Comparison of ENCODE assay signal across 22 cellular contexts in the genomic region with DNA sequence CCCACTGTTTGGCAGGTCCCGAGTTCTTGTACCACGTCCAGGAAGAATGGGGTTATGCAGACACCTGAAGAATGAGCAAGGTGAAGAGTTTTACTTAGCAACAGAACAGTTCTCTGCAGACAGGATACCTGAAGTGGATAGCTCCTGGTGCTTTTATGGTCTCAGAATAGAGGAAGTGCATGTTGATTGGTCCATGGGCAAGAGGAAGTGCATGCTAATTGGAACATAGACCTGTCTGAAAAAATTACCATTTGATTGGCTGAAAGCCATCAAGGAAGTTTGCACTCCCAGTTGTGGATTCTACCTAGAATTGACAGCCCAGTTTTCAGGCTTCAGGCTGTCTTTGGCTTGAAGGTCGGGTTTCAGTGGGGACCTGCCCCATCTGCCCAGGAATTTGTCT.
DNase-seq lines count a peak whose midpoint lies in the region; ATAC-seq, FAIRE-seq and TF ChIP-seq lines count a peak whose summit lies in the region.
"Had no signal": no experiment of that assay in that cellular context is flagged by ENCODE, and none has a peak within 500 bp of the region (broad histone marks: within the 10 kb centered on the region; RNA-seq: fewer than 3 reads in every experiment).

No MANE protein-coding gene starts in this region.

- no peak for TF ChIP-seq RAD21 in K562 (CRISPR knock-in tag; conservative IDR thresholded peaks at IDR 0.05 in 1 of 2, IDR thresholded peaks at IDR 0.05 in 1 of 2)

- no peaks in the 10 kb centered on the region for H3K36me3 ChIP-seq in K562 (ENCODE audit: control insufficient read depth, insufficient read depth, low read length)
- H3K36me3 ChIP-seq: BLaER1 treated with 17β-estradiol and CSF1 and Interleukin-3, amounts not matched to agents 10 nM and 100 nM had no signal

- no peak for FAIRE-seq in K562 (lab: Jason Lieb, UNC)
- FAIRE-seq: A549, D721Med, G401.6, GM12892, GM18507 had no signal

- H3K9me1 ChIP-seq in K562 (ENCODE audit: control insufficient read depth, insufficient read depth, low read length) = no peaks in the 10 kb centered on the region

- no peaks in the 10 kb centered on the region; a peak in 1 of 5 replicates for H3K4me1 ChIP-seq in K562 (replicated peaks in 1 of 2; ENCODE audit: control insufficient read depth in 2 of 2, insufficient read depth in 2 of 2, low read length in 2 of 2)
- H3K4me1 ChIP-seq: A549; BLaER1 treated with 17β-estradiol and CSF1 and Interleukin-3, amounts not matched to agents 10 nM and 100 nM; Caco-2 had no signal

- TF ChIP-seq CTCF in NB4 (IDR thresholded peaks at IDR 0.05; ENCODE audit: low read depth, low read length) = no peak
- TF ChIP-seq CTCF in K562 (IDR thresholded peaks at IDR 0.05 in 2 of 3, conservative IDR thresholded peaks at IDR 0.05 in 1 of 3; ENCODE audit: insufficient read depth in 2 of 3, low read depth in 1 of 3, low read length in 3 of 3) = no peak
- TF ChIP-seq CTCF in lower leg skin (IDR thresholded peaks at IDR 0.05) = no peak

- intact Hi-C loops in K562 (cut with micrococcal nuclease) (no loop called here), lower leg skin (cut with DNase I; ENCODE audit: low total_unique reads) (no loop called here)

- no TSS peak for BruUV-seq in K562 (replicated peaks; lab: Mats Ljungman, UMichigan)

- H2AFZ ChIP-seq in K562 (ENCODE audit: low read depth, low read length) = peak overlapping the region; percentile 79

- 11% methylated on average over 3 of the region's 3 CpGs for WGBS in K562 (ENCODE audit: insufficient coverage, low coverage, missing lambda C conversion rate)
- 76 to 79% methylated on average over 3 of the region's 3 CpGs for WGBS in lower leg skin, 2 donors

- no peaks in the 10 kb centered on the region for H3K79me2 ChIP-seq in K562 (ENCODE audit: control insufficient read depth, insufficient read depth, low read length)

- no peaks in the 10 kb centered on the region for H4K20me1 ChIP-seq in K562 (replicated peaks; ENCODE audit: control insufficient read depth, insufficient read depth, low read length)
- H4K20me1 ChIP-seq: BLaER1 treated with 17β-estradiol and CSF1 and Interleukin-3, amounts not matched to agents 10 nM and 100 nM had no signal

- H3K4me3 ChIP-seq in NB4 (ENCODE audit: low read depth, low read length) (no peak overlapping the region), K562 (no peak overlapping the region), lower leg skin (ENCODE audit: low read depth, poor library complexity, severe bottlenecking) (no peak overlapping the region)
- H3K4me3 ChIP-seq: A549; BLaER1 treated with 17β-estradiol and CSF1 and Interleukin-3, amounts not matched to agents 10 nM and 100 nM had no signal

- H3K9ac ChIP-seq in K562 (ENCODE audit: insufficient read depth in 1 of 2, low read depth in 2 of 2, low read length in 2 of 2) = no peak overlapping the region
- H3K9ac ChIP-seq: BLaER1 treated with 17β-estradiol and CSF1 and Interleukin-3, amounts not matched to agents 10 nM and 100 nM had no signal

- TF ChIP-seq POLR2A in NB4 (IDR thresholded peaks at IDR 0.05; ENCODE audit: extremely low read depth, insufficient read length) (no peak), K562 (conservative IDR thresholded peaks at IDR 0.05) (no peak), lower leg skin (IDR thresholded peaks at IDR 0.05) (no peak)

- peak; percentile 3 for DNase-seq in KBM-7
- DNase-seq in NB4 (ENCODE audit: low read depth) = peak; percentile 1
- peak; percentile 10 for DNase-seq in OCI-M1 (lab: John Stamatoyannopoulos, UW)
- peak in 1 of 4 experiments; percentile 7 for DNase-seq in K562 (ENCODE audit: extremely low read depth in 1 of 4, low spot score in 3 of 4)
- DNase-seq in lower leg skin (ENCODE audit: low spot score in 2 of 2) = no peak
- DNase-seq in hepatic stellate cell (ENCODE audit: low spot score) = no peak
- DNase-seq: AML-193; Caco-2; Calu3; CD4-positive, alpha-beta T cell; CD8-positive, alpha-beta T cell; DMS79 treated with DMSO at 0.1 percent for 48 hours; GF-D8 had no signal

- ATAC-seq in K562 (peak; percentile 72), GM19467 (IDR thresholded peaks at IDR 0.05; ENCODE audit: unreplicated experiment) (no peak)
- ATAC-seq: A549; CD8-positive, alpha-beta T cell had no signal

- CTCF ChIA-PET in K562 (lab: Yijun Ruan, JAX; ENCODE audit: low intra/inter-chr PET ratio) = no interaction called here

- POLR2A ChIA-PET in K562 (lab: Yijun Ruan, JAX) = interaction anchor here (1.7 kb wide), 1 partner anchor 8 kb away, joined by 5 read pairs; no protein-coding TSS in a partner anchor

- in situ Hi-C loops in KBM-7 (cut with MboI; ENCODE audit: low pct_unique_long_range_greater_than_20kb, low sequenced_read_pairs) (no loop called here), K562 (cut with MboI) (no loop called here)

- H3K27ac ChIP-seq in K562 (ENCODE audit: extremely low read depth, low read depth, low read length) = no peak overlapping the region
- H3K27ac ChIP-seq: 22Rv1; A549; BLaER1 treated with 17β-estradiol and CSF1 and Interleukin-3, amounts not matched to agents 10 nM and 100 nM; C4-2B had no signal

- peaks cover 3 to 6% of the 10 kb centered on the region in 2 experiments; a peak in 3 of 5 replicates for H3K27me3 ChIP-seq in K562 (ENCODE audit: control insufficient read depth in 2 of 2, insufficient read depth in 2 of 2, low read length in 2 of 2)
- H3K27me3 ChIP-seq: BLaER1 treated with 17β-estradiol and CSF1 and Interleukin-3, amounts not matched to agents 10 nM and 100 nM had no signal

- H3K9me3 ChIP-seq in K562 (replicated peaks; ENCODE audit: control insufficient read depth, insufficient read depth, low read depth, low read length) = no peaks in the 10 kb centered on the region
- H3K9me3 ChIP-seq: A549, Caco-2 had no signal

- TF ChIP-seq EP300 in K562 (IDR thresholded peaks at IDR 0.05; ENCODE audit: low read length) = no peak

- peak overlapping the region; percentile 49; the same call in 1 of the 2 replicates for H3K4me2 ChIP-seq in K562 (ENCODE audit: insufficient read depth, low read length)
- H3K4me2 ChIP-seq: A549; BLaER1 treated with 17β-estradiol and CSF1 and Interleukin-3, amounts not matched to agents 10 nM and 100 nM had no signal

TF ChIP-seq in K562, 482 proteins besides CTCF, POLR2A, EP300 and RAD21:
- TF ChIP-seq SPI1 (IDR thresholded peaks at IDR 0.05; ENCODE audit: borderline replicate concordance, low read depth, low read length) (peak; percentile 96), TRIM24 (IDR thresholded peaks at IDR 0.05) (no peak), POLR3A (IDR thresholded peaks at IDR 0.05; ENCODE audit: borderline replicate concordance, extremely low read depth, insufficient read depth, insufficient read length) (no peak), FOS (IDR thresholded peaks at IDR 0.05; ENCODE audit: extremely low read depth, insufficient read length) (peak; percentile 5), PKNOX1 (IDR thresholded peaks at IDR 0.05) (peak; percentile 84)

Comparison
In these comparisons a context has a peak if more than half of its experiments do, and no peak if none do; other contexts are left out.
1. DNase-seq: peak in KBM-7 (single experiment), NB4 (single experiment) and OCI-M1 (single experiment); none in lower leg skin (0 of 2) and hepatic stellate cell (single experiment).